26 cellular contexts compared by ENCODE assay signal in genomic region chr6:163298079-163298807, GRCh38.
"Had no signal": no experiment of that assay in that cellular context is flagged by ENCODE, and none has a peak within 500 bp of the region (broad histone marks: within the 10 kb centered on the region; RNA-seq: fewer than 3 reads in every experiment).

No MANE protein-coding gene starts in this region.

- H3K27me3 Mint-ChIP-seq: activated CD4-positive, alpha-beta T cell treated with anti-CD3 and anti-CD28 coated beads, Interleukin-2, amount 10 ng/mL, durations not matched to agents 7 days and 5 days; activated CD8-positive, alpha-beta memory T cell treated with anti-CD3 and anti-CD28 coated beads, Interleukin-2, amount 10 ng/mL, durations not matched to agents 7 days and 5 days; brain had no signal

- H3K27me3 ChIP-seq: gastroesophageal sphincter, ovary, testis, uterus had no signal

- H3K9me3 Mint-ChIP-seq: activated CD4-positive, alpha-beta T cell treated with anti-CD3 and anti-CD28 coated beads, Interleukin-2, amount 10 ng/mL, durations not matched to agents 7 days and 5 days; activated CD8-positive, alpha-beta T cell treated with anti-CD3 and anti-CD28 coated beads for 36 hours; brain; natural killer cell treated with Interleukin-12 subunit alpha and Interleukin-12 subunit beta and Interleukin-15 and Interleukin-18, amount 100 ng/mL, for 72 hours had no signal

- DNase-seq: activated CD4-positive, alpha-beta T cell treated with anti-CD3 and anti-CD28 coated beads, Interleukin-2, amount 10 ng/mL, durations not matched to agents 7 days and 5 days; activated CD8-positive, alpha-beta memory T cell treated with anti-CD3 and anti-CD28 coated beads, Interleukin-2, amount 10 ng/mL, durations not matched to agents 7 days and 5 days; activated CD8-positive, alpha-beta T cell treated with anti-CD3 and anti-CD28 coated beads for 36 hours; activated gamma-delta T cell; activated naive CD4-positive, alpha-beta T cell treated with anti-CD3 and anti-CD28 coated beads, Interleukin-2, amount 50 U/mL, for 16 hours; activated T-cell treated with anti-CD3 and anti-CD28 coated beads for 4 hours; anterior cingulate cortex; central memory CD4-positive, alpha-beta T cell; effector memory CD4-positive, alpha-beta T cell; head of caudate nucleus; hypothalamus; ovary; spleen; stimulated activated CD4-positive, alpha-beta T cell treated with anti-CD3 and anti-CD28 coated beads, Interleukin-4, amount 100 ng/mL, for 1 hour; stimulated activated naive CD4-positive, alpha-beta T cell; testis; trophoblast cell; uterus had no signal

- H3K4me1 Mint-ChIP-seq: activated CD4-positive, alpha-beta T cell treated with anti-CD3 and anti-CD28 coated beads, Interleukin-2, amount 10 ng/mL, durations not matched to agents 7 days and 5 days; activated CD8-positive, alpha-beta memory T cell treated with anti-CD3 and anti-CD28 coated beads, Interleukin-2, amount 10 ng/mL, durations not matched to agents 7 days and 5 days had no signal

- H3K27ac Mint-ChIP-seq: activated CD8-positive, alpha-beta memory T cell treated with anti-CD3 and anti-CD28 coated beads, Interleukin-2, amount 10 ng/mL, durations not matched to agents 7 days and 5 days; activated CD8-positive, alpha-beta T cell treated with anti-CD3 and anti-CD28 coated beads for 36 hours; natural killer cell treated with Interleukin-12 subunit alpha and Interleukin-12 subunit beta and Interleukin-15 and Interleukin-18, amount 100 ng/mL, for 72 hours had no signal

- H3K4me1 ChIP-seq: gastroesophageal sphincter, spleen, uterus had no signal

- ATAC-seq: activated CD4-positive, CD25-positive, alpha-beta regulatory T cell treated with anti-CD3 and anti-CD28 coated beads, Interleukin-2, amount 50 U/mL, for 24 hours; activated CD8-positive, alpha-beta memory T cell treated with anti-CD3 and anti-CD28 coated beads, Interleukin-2, amount 10 ng/mL, durations not matched to agents 7 days and 5 days; activated CD8-positive, alpha-beta T cell treated with anti-CD3 and anti-CD28 coated beads for 36 hours; esophagus mucosa; gastroesophageal sphincter; natural killer cell treated with Interleukin-12 subunit alpha and Interleukin-12 subunit beta and Interleukin-15 and Interleukin-18, amount 100 ng/mL, for 72 hours; sciatic nerve had no signal

- H3K4me3 Mint-ChIP-seq: activated CD4-positive, alpha-beta T cell treated with anti-CD3 and anti-CD28 coated beads, Interleukin-2, amount 10 ng/mL, durations not matched to agents 7 days and 5 days; activated CD8-positive, alpha-beta memory T cell treated with anti-CD3 and anti-CD28 coated beads, Interleukin-2, amount 10 ng/mL, durations not matched to agents 7 days and 5 days; activated CD8-positive, alpha-beta T cell treated with anti-CD3 and anti-CD28 coated beads for 36 hours; brain; natural killer cell treated with Interleukin-12 subunit alpha and Interleukin-12 subunit beta and Interleukin-15 and Interleukin-18, amount 100 ng/mL, for 72 hours had no signal

- H3K36me3 ChIP-seq: gastroesophageal sphincter, ovary, spleen, uterus had no signal

- H3K36me3 Mint-ChIP-seq: activated CD8-positive, alpha-beta memory T cell treated with anti-CD3 and anti-CD28 coated beads, Interleukin-2, amount 10 ng/mL, durations not matched to agents 7 days and 5 days; brain; natural killer cell treated with Interleukin-12 subunit alpha and Interleukin-12 subunit beta and Interleukin-15 and Interleukin-18, amount 100 ng/mL, for 72 hours had no signal

- H3K9me3 ChIP-seq: gastroesophageal sphincter, ovary, spleen, testis, uterus had no signal

- H3K27ac ChIP-seq: gastroesophageal sphincter, ovary, spleen, uterus, VCaP had no signal

- H3K4me3 ChIP-seq: gastroesophageal sphincter, lung, ovary, spleen, testis, uterus had no signal
